In genomic region chr17:40122466-40122943, GRCh38 we compare ENCODE assay signal across 8 cellular contexts. TPM values are rescaled to one million over a fixed set of nuclear protein-coding genes. Genes with fewer than 3 reads are reported as not detected.
DNase-seq lines count a peak whose midpoint lies in the region; ATAC-seq, FAIRE-seq and TF ChIP-seq lines count a peak whose summit lies in the region.

No MANE protein-coding gene starts in this region.

- in situ Hi-C loops in HepG2 (cut with HindIII; ENCODE audit: extremely low pct_ligation_motif_present, low pct_unique_long_range_greater_than_20kb): no loop called here

- H3K79me2 ChIP-seq in HepG2 (ENCODE audit: insufficient read depth, low read length): peaks cover 56% of the 10 kb centered on the region

- DNase-seq in ELR (ENCODE audit: low read depth) (peak; percentile 70), NT2/D1 (ENCODE audit: low read depth, low spot score) (no peak), caudate nucleus (lab: John Stamatoyannopoulos, UW) (peak in 11 of 61 donors; percentile 18 to 66 (median 46)), HepG2 (ENCODE audit: low spot score) (no peak), testis (no peak), T-helper 9 cell (no peak)

- ATAC-seq in GM21723 (IDR thresholded peaks at IDR 0.05; ENCODE audit: unreplicated experiment): peak; percentile 31
- ATAC-seq in HepG2: peak; percentile 73
- ATAC-seq in HG02870 (IDR thresholded peaks at IDR 0.05; ENCODE audit: unreplicated experiment): no peak

- H3K9me3 ChIP-seq in NT2/D1 (ENCODE audit: insufficient read depth, low read length): no peaks in the 10 kb centered on the region
- H3K9me3 ChIP-seq in HepG2 (ENCODE audit: low read length): no peaks in the 10 kb centered on the region
- no peaks in the 10 kb centered on the region for H3K9me3 ChIP-seq in testis

- no peak for FAIRE-seq in HepG2 (lab: Jason Lieb, UNC)

- peak overlapping the region; percentile 91 for H3K4me2 ChIP-seq in HepG2 (ENCODE audit: low read depth, low read length)

- POLR2A ChIA-PET in HepG2 (lab: Yijun Ruan, JAX): interaction anchor here (0.9 to 11.1 kb wide), 6 partner anchors 10 to 51 kb away, joined by 3 to 150 read pairs (median 63); partner anchors contain the start of genes CASC3 and NR1D1

- BruUV-seq in HepG2 (replicated peaks; lab: Mats Ljungman, UMichigan): no TSS peak

- no peak overlapping the region for H2AFZ ChIP-seq in HepG2 (ENCODE audit: low read length)

- H3K9ac ChIP-seq in NT2/D1 (ENCODE audit: insufficient read length, low read depth) (peak overlapping the region; percentile 77), HepG2 (ENCODE audit: insufficient read depth, low read depth, low read length) (peak overlapping the region; percentile 97)

- H3K27ac ChIP-seq in caudate nucleus (ENCODE audit: low read depth, low read length): peak overlapping the region; percentile 95
- peak overlapping the region; percentile 74 for H3K27ac ChIP-seq in HepG2 (ENCODE audit: extremely low read length, insufficient read depth, low read length)
- peak overlapping the region; percentile 97 to 99 for H3K27ac ChIP-seq in testis

- H3K27me3 ChIP-seq in NT2/D1 (ENCODE audit: insufficient read depth, insufficient read length) (no peaks in the 10 kb centered on the region), HepG2 (ENCODE audit: control insufficient read depth in 1 of 2, insufficient read depth in 2 of 2, low read length in 2 of 2) (no peaks in the 10 kb centered on the region; a peak in 1 of 5 replicates), testis (no peaks in the 10 kb centered on the region)

- intact Hi-C loops in HepG2 (cut with micrococcal nuclease; ENCODE audit: unreplicated experiment): no loop called here
- intact Hi-C loops in testis (cut with DNase I; ENCODE audit: low total_unique reads): no loop called here

- TF ChIP-seq RAD21 in HepG2 (CRISPR knock-in tag; IDR thresholded peaks at IDR 0.05): no peak; the same call in none of the 2 replicates

- CTCF ChIA-PET in HepG2 (lab: Yijun Ruan, JAX; ENCODE audit: low intra/inter-chr PET ratio, low total read pairs): interaction anchor here (2.0 kb wide), 1 partner anchor 9 kb away, joined by 12 read pairs; no protein-coding TSS in a partner anchor

- TF ChIP-seq EP300 in HepG2 (IDR thresholded peaks at IDR 0.05; ENCODE audit: low read depth in 2 of 2, low read length in 2 of 2): no peak
- TF ChIP-seq EP300 in HepG2 (CRISPR knock-in tag; IDR thresholded peaks at IDR 0.05; ENCODE audit: borderline replicate concordance): no peak

- WGBS in HepG2 (ENCODE audit: low lambda C conversion rate): 0% methylated on average over 17 of the region's 52 CpGs
- WGBS in testis, 2 donors: 1% methylated on average over 43 of the region's 52 CpGs; no CpG with 5 or more reads in 1 of the 2 donors

- TF ChIP-seq POLR2A in HepG2 (IDR thresholded peaks at IDR 0.05; ENCODE audit: insufficient read depth in 1 of 2, low read depth in 2 of 2, low read length in 2 of 2) (0 out of 4 replicates have a peak, but pooled peaks of 1 of the 2 experiments have one; percentile 15), testis (IDR thresholded peaks at IDR 0.05) (no peak)

- H3K4me3 ChIP-seq in NT2/D1 (ENCODE audit: insufficient read length, low read depth) (peak overlapping the region; percentile 60), HepG2 (replicated peaks in 1 of 3; ENCODE audit: insufficient read depth in 1 of 3, low read depth in 2 of 3, low read length in 3 of 3) (peak overlapping the region; percentile 91 to 98 (median 97)), testis (peak overlapping the region; percentile 94 to 98)

- H3K36me3 ChIP-seq in NT2/D1 (ENCODE audit: insufficient read depth, insufficient read length, low read length) (peaks cover 34% of the 10 kb centered on the region), HepG2 (replicated peaks in 1 of 2; ENCODE audit: control insufficient read depth in 1 of 2, insufficient read depth in 2 of 2, low read length in 2 of 2) (peaks cover 10 to 16% of the 10 kb centered on the region in 2 experiments), testis (ENCODE audit: low read depth, missing control alignments) (no peaks in the 10 kb centered on the region)

- TF ChIP-seq CTCF in HepG2 (CRISPR knock-in tag; IDR thresholded peaks at IDR 0.05): 0 out of 2 replicates have a peak, but pooled peaks have one; percentile 29
- no peak for TF ChIP-seq CTCF in testis (IDR thresholded peaks at IDR 0.05)

- peaks cover 26% of the 10 kb centered on the region for H4K20me1 ChIP-seq in HepG2 (ENCODE audit: insufficient read depth, low read length)

- peaks cover 3% of the 10 kb centered on the region for H3K4me1 ChIP-seq in NT2/D1 (ENCODE audit: insufficient read depth, insufficient read length)
- H3K4me1 ChIP-seq in HepG2 (ENCODE audit: insufficient read depth, low read length): peaks cover 45% of the 10 kb centered on the region
- H3K4me1 ChIP-seq in testis: peaks cover 18% of the 10 kb centered on the region

RNA-seq across cellular contexts. Expression of gene MSL1, which starts 0.7 kb away (rescaled TPM):
- total RNA-seq in HepG2 (2016; rRNA removed; fragmentation: Illumina TruSeq; extraction: Trizol): 76.1 and 88.5 TPM in 2 replicates
- 23.3 and 23.6 TPM in 2 replicates for total RNA-seq in HepG2 (2016; cell fraction: cytosol; rRNA removed; fragmentation: Illumina TruSeq; extraction: Trizol; ENCODE audit: low read depth)
- 62.6 and 89.2 TPM in 2 replicates for total RNA-seq in HepG2 (2016; cell fraction: insoluble cytoplasmic fraction; rRNA removed; fragmentation: Illumina TruSeq; extraction: Trizol)
- 50.5 and 57.1 TPM in 2 replicates for total RNA-seq in HepG2 (2016; cell fraction: membrane; rRNA removed; fragmentation: Illumina TruSeq; extraction: Trizol)
- 82.0 and 93.0 TPM in 2 replicates for total RNA-seq in HepG2 (2016; cell fraction: nucleus; rRNA removed; fragmentation: Illumina TruSeq; extraction: Trizol)
- 54.6 and 63.8 TPM in 2 replicates for polyA plus RNA-seq in HepG2 (2011; rRNA removed)
- polyA plus RNA-seq in HepG2 (2011; cell fraction: cytosol; rRNA removed): 19.7 and 28.8 TPM in 2 replicates
- 90.9 and 114 TPM in 2 replicates for polyA plus RNA-seq in HepG2 (2011; cell fraction: nucleus; rRNA removed)
- 89.3 and 98.8 TPM in 2 replicates for polyA plus RNA-seq in HepG2 (2012)
- 10.1 and 10.5 TPM in 2 replicates for polyA plus RNA-seq in HepG2 (2016; cell fraction: cytosol; fragmentation: Illumina TruSeq; extraction: Trizol; ENCODE audit: low read depth)
- 77.5 and 94.3 TPM in 2 replicates for polyA plus RNA-seq in HepG2 (2016; cell fraction: insoluble cytoplasmic fraction; fragmentation: Illumina TruSeq; extraction: Trizol; ENCODE audit: low read depth)
- 34.7 and 36.6 TPM in 2 replicates for polyA plus RNA-seq in HepG2 (2016; cell fraction: membrane; fragmentation: Illumina TruSeq; extraction: Trizol; ENCODE audit: low read depth)
- 173 TPM in 2 replicates for polyA plus RNA-seq in HepG2 (2016; cell fraction: nucleus; fragmentation: Illumina TruSeq; extraction: Trizol; ENCODE audit: insufficient read depth, low read depth)
- polyA minus RNA-seq in HepG2 (2011; rRNA and poly(A)+ RNA removed; ENCODE audit: low replicate concordance): 21.1 and 21.8 TPM in 2 replicates
- 50.3 and 50.4 TPM in 2 replicates for polyA minus RNA-seq in HepG2 (2011; cell fraction: cytosol; rRNA and poly(A)+ RNA removed)
- 107 and 131 TPM in 2 replicates for polyA minus RNA-seq in HepG2 (2011; cell fraction: nucleus; rRNA and poly(A)+ RNA removed)
- 100 to 1,000 TPM; 129 to 161 TPM for total RNA-seq in testis
- polyA plus RNA-seq in testis (ENCODE audit: insufficient read depth, low read depth, low replicate concordance): 157 TPM

RNA-seq across cellular contexts. Expression of gene CASC3, which starts 17.8 kb away (rescaled TPM):
- total RNA-seq in HepG2 (2016; rRNA removed; fragmentation: Illumina TruSeq; extraction: Trizol) (29.6 and 30.8 TPM in 2 replicates), testis (100 to 1,000 TPM; 123 to 132 TPM)
- total RNA-seq in HepG2 (2016; cell fraction: cytosol; rRNA removed; fragmentation: Illumina TruSeq; extraction: Trizol; ENCODE audit: low read depth): 27.8 and 32.3 TPM in 2 replicates
- total RNA-seq in HepG2 (2016; cell fraction: insoluble cytoplasmic fraction; rRNA removed; fragmentation: Illumina TruSeq; extraction: Trizol): 26.4 and 32.2 TPM in 2 replicates
- total RNA-seq in HepG2 (2016; cell fraction: membrane; rRNA removed; fragmentation: Illumina TruSeq; extraction: Trizol): 28.8 and 30.1 TPM in 2 replicates
- 30.8 and 38.1 TPM in 2 replicates for total RNA-seq in HepG2 (2016; cell fraction: nucleus; rRNA removed; fragmentation: Illumina TruSeq; extraction: Trizol)
- polyA plus RNA-seq in HepG2 (2011; rRNA removed) (60.9 and 62.9 TPM in 2 replicates), testis (ENCODE audit: insufficient read depth, low read depth, low replicate concordance) (143 TPM)
- 25.1 and 35.9 TPM in 2 replicates for polyA plus RNA-seq in HepG2 (2011; cell fraction: cytosol; rRNA removed)
- polyA plus RNA-seq in HepG2 (2011; cell fraction: nucleus; rRNA removed): 142 and 152 TPM in 2 replicates
- polyA plus RNA-seq in HepG2 (2012): 70.7 and 76.1 TPM in 2 replicates
- 5.4 and 6.1 TPM in 2 replicates for polyA plus RNA-seq in HepG2 (2016; cell fraction: cytosol; fragmentation: Illumina TruSeq; extraction: Trizol; ENCODE audit: low read depth)
- 32.0 and 41.3 TPM in 2 replicates for polyA plus RNA-seq in HepG2 (2016; cell fraction: insoluble cytoplasmic fraction; fragmentation: Illumina TruSeq; extraction: Trizol; ENCODE audit: low read depth)
- 18.7 and 20.0 TPM in 2 replicates for polyA plus RNA-seq in HepG2 (2016; cell fraction: membrane; fragmentation: Illumina TruSeq; extraction: Trizol; ENCODE audit: low read depth)
- polyA plus RNA-seq in HepG2 (2016; cell fraction: nucleus; fragmentation: Illumina TruSeq; extraction: Trizol; ENCODE audit: insufficient read depth, low read depth): 74.6 and 84.0 TPM in 2 replicates
- polyA minus RNA-seq in HepG2 (2011; rRNA and poly(A)+ RNA removed; ENCODE audit: low replicate concordance): 60.8 and 70.8 TPM in 2 replicates
- polyA minus RNA-seq in HepG2 (2011; cell fraction: cytosol; rRNA and poly(A)+ RNA removed): 20.8 and 24.8 TPM in 2 replicates
- polyA minus RNA-seq in HepG2 (2011; cell fraction: nucleus; rRNA and poly(A)+ RNA removed): 59.5 and 60.8 TPM in 2 replicates

RNA-seq across cellular contexts. Expression of gene NR1D1, which starts 22.1 kb away (rescaled TPM):
- total RNA-seq in HepG2 (2016; rRNA removed; fragmentation: Illumina TruSeq; extraction: Trizol) (1.4 and 2.1 TPM in 2 replicates), testis (10 to 100 TPM; 14.4 to 23.6 TPM)
- total RNA-seq in HepG2 (2016; cell fraction: cytosol; rRNA removed; fragmentation: Illumina TruSeq; extraction: Trizol; ENCODE audit: low read depth): 0.88 and 1.1 TPM in 2 replicates
- 1.2 and 1.8 TPM in 2 replicates for total RNA-seq in HepG2 (2016; cell fraction: insoluble cytoplasmic fraction; rRNA removed; fragmentation: Illumina TruSeq; extraction: Trizol)
- total RNA-seq in HepG2 (2016; cell fraction: membrane; rRNA removed; fragmentation: Illumina TruSeq; extraction: Trizol): 2.2 and 2.4 TPM in 2 replicates
- total RNA-seq in HepG2 (2016; cell fraction: nucleus; rRNA removed; fragmentation: Illumina TruSeq; extraction: Trizol): 3.4 and 4.3 TPM in 2 replicates
- polyA plus RNA-seq in HepG2 (2011; rRNA removed) (2.7 and 3.6 TPM in 2 replicates), testis (ENCODE audit: insufficient read depth, low read depth, low replicate concordance) (9.8 TPM)
- 1.5 and 1.6 TPM in 2 replicates for polyA plus RNA-seq in HepG2 (2011; cell fraction: cytosol; rRNA removed)
- 20.3 and 22.7 TPM in 2 replicates for polyA plus RNA-seq in HepG2 (2011; cell fraction: nucleus; rRNA removed)
- polyA plus RNA-seq in HepG2 (2012): 11.1 and 19.6 TPM in 2 replicates
- polyA plus RNA-seq in HepG2 (2016; cell fraction: cytosol; fragmentation: Illumina TruSeq; extraction: Trizol; ENCODE audit: low read depth): 0.95 and 1.1 TPM in 2 replicates
- polyA plus RNA-seq in HepG2 (2016; cell fraction: insoluble cytoplasmic fraction; fragmentation: Illumina TruSeq; extraction: Trizol; ENCODE audit: low read depth): 3.8 and 5.8 TPM in 2 replicates
- polyA plus RNA-seq in HepG2 (2016; cell fraction: membrane; fragmentation: Illumina TruSeq; extraction: Trizol; ENCODE audit: low read depth): 2.5 and 3.4 TPM in 2 replicates
- 9.5 and 10.0 TPM in 2 replicates for polyA plus RNA-seq in HepG2 (2016; cell fraction: nucleus; fragmentation: Illumina TruSeq; extraction: Trizol; ENCODE audit: insufficient read depth, low read depth)
- polyA minus RNA-seq in HepG2 (2011; rRNA and poly(A)+ RNA removed; ENCODE audit: low replicate concordance): 3.3 and 6.7 TPM in 2 replicates
- polyA minus RNA-seq in HepG2 (2011; cell fraction: cytosol; rRNA and poly(A)+ RNA removed): 4.5 and 6.5 TPM in 2 replicates
- 7.6 and 8.1 TPM in 2 replicates for polyA minus RNA-seq in HepG2 (2011; cell fraction: nucleus; rRNA and poly(A)+ RNA removed)

RNA-seq across cellular contexts. Expression of gene RAPGEFL1, which starts 54.8 kb away (rescaled TPM):
- 1.1 and 4.5 TPM in 2 replicates for total RNA-seq in HepG2 (2016; rRNA removed; fragmentation: Illumina TruSeq; extraction: Trizol)
- total RNA-seq in HepG2 (2016; cell fraction: cytosol; rRNA removed; fragmentation: Illumina TruSeq; extraction: Trizol; ENCODE audit: low read depth): 1.5 and 1.9 TPM in 2 replicates
- total RNA-seq in HepG2 (2016; cell fraction: insoluble cytoplasmic fraction; rRNA removed; fragmentation: Illumina TruSeq; extraction: Trizol): 1.3 and 2.7 TPM in 2 replicates
- 1.7 TPM in 2 replicates for total RNA-seq in HepG2 (2016; cell fraction: membrane; rRNA removed; fragmentation: Illumina TruSeq; extraction: Trizol)
- 4.2 and 4.8 TPM in 2 replicates for total RNA-seq in HepG2 (2016; cell fraction: nucleus; rRNA removed; fragmentation: Illumina TruSeq; extraction: Trizol)
- polyA plus RNA-seq in HepG2 (2011; rRNA removed): 7.3 and 7.8 TPM in 2 replicates
- 1.8 and 1.9 TPM in 2 replicates for polyA plus RNA-seq in HepG2 (2011; cell fraction: cytosol; rRNA removed)
- polyA plus RNA-seq in HepG2 (2011; cell fraction: nucleus; rRNA removed): 53.9 and 60.7 TPM in 2 replicates
- 6.4 and 8.2 TPM in 2 replicates for polyA plus RNA-seq in HepG2 (2012)
- polyA plus RNA-seq in HepG2 (2016; cell fraction: cytosol; fragmentation: Illumina TruSeq; extraction: Trizol; ENCODE audit: low read depth): 0.27 and 0.35 TPM in 2 replicates
- polyA plus RNA-seq in HepG2 (2016; cell fraction: insoluble cytoplasmic fraction; fragmentation: Illumina TruSeq; extraction: Trizol; ENCODE audit: low read depth): 1.6 and 2.4 TPM in 2 replicates
- 0.85 and 0.91 TPM in 2 replicates for polyA plus RNA-seq in HepG2 (2016; cell fraction: membrane; fragmentation: Illumina TruSeq; extraction: Trizol; ENCODE audit: low read depth)
- 23.6 and 26.4 TPM in 2 replicates for polyA plus RNA-seq in HepG2 (2016; cell fraction: nucleus; fragmentation: Illumina TruSeq; extraction: Trizol; ENCODE audit: insufficient read depth, low read depth)
- 4.9 and 19.9 TPM in 2 replicates for polyA minus RNA-seq in HepG2 (2011; rRNA and poly(A)+ RNA removed; ENCODE audit: low replicate concordance)
- 0.53 and 1.3 TPM in 2 replicates for polyA minus RNA-seq in HepG2 (2011; cell fraction: cytosol; rRNA and poly(A)+ RNA removed)
- 10.6 and 13.8 TPM in 2 replicates for polyA minus RNA-seq in HepG2 (2011; cell fraction: nucleus; rRNA and poly(A)+ RNA removed)
- 10 to 100 TPM; 22.3 to 23.9 TPM for total RNA-seq in testis
- 13.6 TPM for polyA plus RNA-seq in testis (ENCODE audit: insufficient read depth, low read depth, low replicate concordance)

RNA-seq across cellular contexts. Expression of gene THRA, which starts 59.7 kb away (rescaled TPM):
- total RNA-seq in HepG2 (2016; rRNA removed; fragmentation: Illumina TruSeq; extraction: Trizol): 9.9 and 10.4 TPM in 2 replicates
- 4.9 and 5.0 TPM in 2 replicates for total RNA-seq in HepG2 (2016; cell fraction: cytosol; rRNA removed; fragmentation: Illumina TruSeq; extraction: Trizol; ENCODE audit: low read depth)
- 8.1 and 10.9 TPM in 2 replicates for total RNA-seq in HepG2 (2016; cell fraction: insoluble cytoplasmic fraction; rRNA removed; fragmentation: Illumina TruSeq; extraction: Trizol)
- total RNA-seq in HepG2 (2016; cell fraction: membrane; rRNA removed; fragmentation: Illumina TruSeq; extraction: Trizol): 12.8 TPM in 2 replicates
- total RNA-seq in HepG2 (2016; cell fraction: nucleus; rRNA removed; fragmentation: Illumina TruSeq; extraction: Trizol): 5.9 and 6.8 TPM in 2 replicates
- polyA plus RNA-seq in HepG2 (2011; rRNA removed): 8.0 and 8.6 TPM in 2 replicates
- polyA plus RNA-seq in HepG2 (2011; cell fraction: cytosol; rRNA removed): 7.7 and 8.0 TPM in 2 replicates
- 12.1 and 13.6 TPM in 2 replicates for polyA plus RNA-seq in HepG2 (2011; cell fraction: nucleus; rRNA removed)
- polyA plus RNA-seq in HepG2 (2012): 11.6 and 15.5 TPM in 2 replicates
- 4.3 TPM in 2 replicates for polyA plus RNA-seq in HepG2 (2016; cell fraction: cytosol; fragmentation: Illumina TruSeq; extraction: Trizol; ENCODE audit: low read depth)
- polyA plus RNA-seq in HepG2 (2016; cell fraction: insoluble cytoplasmic fraction; fragmentation: Illumina TruSeq; extraction: Trizol; ENCODE audit: low read depth): 8.0 and 12.4 TPM in 2 replicates
- 9.9 and 10.7 TPM in 2 replicates for polyA plus RNA-seq in HepG2 (2016; cell fraction: membrane; fragmentation: Illumina TruSeq; extraction: Trizol; ENCODE audit: low read depth)
- 11.5 and 12.3 TPM in 2 replicates for polyA plus RNA-seq in HepG2 (2016; cell fraction: nucleus; fragmentation: Illumina TruSeq; extraction: Trizol; ENCODE audit: insufficient read depth, low read depth)
- polyA minus RNA-seq in HepG2 (2011; rRNA and poly(A)+ RNA removed; ENCODE audit: low replicate concordance): 14.3 and 17.9 TPM in 2 replicates
- 5.3 and 7.4 TPM in 2 replicates for polyA minus RNA-seq in HepG2 (2011; cell fraction: cytosol; rRNA and poly(A)+ RNA removed)
- 7.2 and 7.5 TPM in 2 replicates for polyA minus RNA-seq in HepG2 (2011; cell fraction: nucleus; rRNA and poly(A)+ RNA removed)
- 10 to 100 TPM; 44.9 to 51.7 TPM for total RNA-seq in testis
- polyA plus RNA-seq in testis (ENCODE audit: insufficient read depth, low read depth, low replicate concordance): 41.2 TPM
